Comparison of ENCODE assay signal across 30 cellular contexts in the genomic region with DNA sequence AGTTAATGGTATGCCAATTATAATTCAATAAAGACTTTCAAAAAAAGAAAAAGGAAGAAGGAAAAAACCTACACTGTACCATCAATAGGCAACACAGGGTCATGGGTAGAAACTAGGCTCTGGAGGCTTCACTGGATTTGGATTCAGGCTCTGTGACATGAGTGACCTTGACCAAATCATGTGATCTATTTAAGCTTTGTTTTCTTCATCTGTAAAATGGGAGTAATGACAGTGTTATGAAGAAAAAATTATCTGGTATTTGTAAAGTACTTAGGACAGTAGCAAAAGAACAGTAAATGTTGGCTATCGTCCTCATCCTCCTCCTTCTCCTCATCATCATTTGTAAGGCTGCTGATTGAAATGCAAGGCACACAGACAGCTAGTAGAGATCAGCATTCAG. TPM values are rescaled to one million over a fixed set of nuclear protein-coding genes. Genes with fewer than 3 reads are reported as not detected.
"Had no signal": no experiment of that assay in that cellular context is flagged by ENCODE, and none has a peak within 500 bp of the region (broad histone marks: within the 10 kb centered on the region; RNA-seq: fewer than 3 reads in every experiment).

No MANE protein-coding gene starts in this region.

- H3K27ac ChIP-seq: ascending aorta, brain microvascular endothelial cell, esophagus muscularis mucosa, foreskin keratinocyte, gastrocnemius medialis, heart left ventricle had no signal

- FAIRE-seq: bronchial epithelial cell, colon had no signal

- H3K4me1 ChIP-seq: ascending aorta, esophagus muscularis mucosa, foreskin keratinocyte, gastrocnemius medialis had no signal

- H3K27me3 ChIP-seq: ascending aorta, brain microvascular endothelial cell, esophagus muscularis mucosa, foreskin keratinocyte, gastrocnemius medialis, heart left ventricle had no signal

- H3K27ac Mint-ChIP-seq: activated CD4-positive, alpha-beta memory T cell treated with anti-CD3 and anti-CD28 coated beads, Interleukin-2, amount 10 ng/mL, durations not matched to agents 7 days and 5 days; activated CD4-positive, alpha-beta T cell treated with anti-CD3 and anti-CD28 coated beads, Interleukin-2, amount 10 ng/mL, durations not matched to agents 7 days and 5 days; activated naive CD4-positive, alpha-beta T cell treated with anti-CD3 and anti-CD28 coated beads, Interleukin-2, amount 10 ng/mL, durations not matched to agents 7 days and 5 days; activated naive CD8-positive, alpha-beta T cell treated with anti-CD3 and anti-CD28 coated beads, Interleukin-2, amount 10 ng/mL, durations not matched to agents 7 days and 5 days; activated T-cell treated with anti-CD3 and anti-CD28 coated beads, Interleukin-2, amount 50 U/mL, for 24 hours; activated T-cell treated with anti-CD3 and anti-CD28 coated beads, Interleukin-2, amount 50 U/mL, for 72 hours; effector memory CD8-positive, alpha-beta T cell had no signal

- H3K4me1 Mint-ChIP-seq: activated CD4-positive, alpha-beta memory T cell treated with anti-CD3 and anti-CD28 coated beads, Interleukin-2, amount 10 ng/mL, durations not matched to agents 7 days and 5 days; activated CD4-positive, alpha-beta T cell treated with anti-CD3 and anti-CD28 coated beads, Interleukin-2, amount 10 ng/mL, durations not matched to agents 7 days and 5 days; activated naive CD4-positive, alpha-beta T cell treated with anti-CD3 and anti-CD28 coated beads, Interleukin-2, amount 10 ng/mL, durations not matched to agents 7 days and 5 days; activated naive CD8-positive, alpha-beta T cell treated with anti-CD3 and anti-CD28 coated beads, Interleukin-2, amount 10 ng/mL, durations not matched to agents 7 days and 5 days had no signal

- H3K36me3 ChIP-seq: ascending aorta, brain microvascular endothelial cell, esophagus muscularis mucosa, gastrocnemius medialis, heart left ventricle had no signal

- H3K4me3 Mint-ChIP-seq: activated CD4-positive, alpha-beta memory T cell treated with anti-CD3 and anti-CD28 coated beads, Interleukin-2, amount 10 ng/mL, durations not matched to agents 7 days and 5 days; activated CD4-positive, alpha-beta T cell treated with anti-CD3 and anti-CD28 coated beads, Interleukin-2, amount 10 ng/mL, durations not matched to agents 7 days and 5 days; activated naive CD4-positive, alpha-beta T cell treated with anti-CD3 and anti-CD28 coated beads, Interleukin-2, amount 10 ng/mL, durations not matched to agents 7 days and 5 days; activated naive CD8-positive, alpha-beta T cell treated with anti-CD3 and anti-CD28 coated beads, Interleukin-2, amount 10 ng/mL, durations not matched to agents 7 days and 5 days; activated T-cell treated with anti-CD3 and anti-CD28 coated beads, Interleukin-2, amount 50 U/mL, for 24 hours; activated T-cell treated with anti-CD3 and anti-CD28 coated beads, Interleukin-2, amount 50 U/mL, for 72 hours; effector memory CD8-positive, alpha-beta T cell had no signal

- H3K4me3 ChIP-seq: ascending aorta, esophagus muscularis mucosa, gastrocnemius medialis, heart left ventricle had no signal

- H3K9me3 Mint-ChIP-seq: activated CD4-positive, alpha-beta memory T cell treated with anti-CD3 and anti-CD28 coated beads, Interleukin-2, amount 10 ng/mL, durations not matched to agents 7 days and 5 days; activated CD4-positive, alpha-beta T cell treated with anti-CD3 and anti-CD28 coated beads, Interleukin-2, amount 10 ng/mL, durations not matched to agents 7 days and 5 days; activated naive CD4-positive, alpha-beta T cell treated with anti-CD3 and anti-CD28 coated beads, Interleukin-2, amount 50 U/mL, for 72 hours; activated naive CD8-positive, alpha-beta T cell treated with anti-CD3 and anti-CD28 coated beads, Interleukin-2, amount 10 ng/mL, durations not matched to agents 7 days and 5 days; activated T-cell treated with anti-CD3 and anti-CD28 coated beads, Interleukin-2, amount 50 U/mL, for 24 hours; activated T-cell treated with anti-CD3 and anti-CD28 coated beads, Interleukin-2, amount 50 U/mL, for 72 hours; effector memory CD8-positive, alpha-beta T cell had no signal

- H3K36me3 Mint-ChIP-seq: activated naive CD4-positive, alpha-beta T cell treated with anti-CD3 and anti-CD28 coated beads, Interleukin-2, amount 10 ng/mL, durations not matched to agents 7 days and 5 days; activated naive CD4-positive, alpha-beta T cell treated with anti-CD3 and anti-CD28 coated beads, Interleukin-2, amount 50 U/mL, for 72 hours; activated naive CD8-positive, alpha-beta T cell treated with anti-CD3 and anti-CD28 coated beads, Interleukin-2, amount 10 ng/mL, durations not matched to agents 7 days and 5 days had no signal

- ATAC-seq: activated naive CD4-positive, alpha-beta T cell treated with anti-CD3 and anti-CD28 coated beads, Interleukin-2, amount 50 U/mL, for 72 hours; activated T-cell treated with anti-CD3 and anti-CD28 coated beads, Interleukin-2, amount 50 U/mL, for 72 hours; effector memory CD8-positive, alpha-beta T cell; foreskin keratinocyte; gastrocnemius medialis had no signal

- H3K9me3 ChIP-seq: ascending aorta, esophagus muscularis mucosa, gastrocnemius medialis had no signal

- DNase-seq: activated CD4-positive, alpha-beta memory T cell treated with anti-CD3 and anti-CD28 coated beads, Interleukin-2, amount 10 ng/mL, durations not matched to agents 7 days and 5 days; activated CD4-positive, alpha-beta T cell treated with anti-CD3 and anti-CD28 coated beads for 1 hour; activated CD4-positive, alpha-beta T cell treated with anti-CD3 and anti-CD28 coated beads for 4 hours; activated CD4-positive, alpha-beta T cell treated with anti-CD3 and anti-CD28 coated beads, Interleukin-2, amount 10 ng/mL, durations not matched to agents 7 days and 5 days; activated CD4-positive, alpha-beta T cell treated with anti-CD3 and anti-CD28 coated beads, Interleukin-2, amount 50 U/mL, for 4 hours; activated CD8-positive, alpha-beta memory T cell treated with anti-CD3 and anti-CD28 coated beads, Interleukin-2, amount 50 U/mL, for 48 hours; activated gamma-delta T cell; activated naive CD4-positive, alpha-beta T cell; activated naive CD4-positive, alpha-beta T cell treated with anti-CD3 and anti-CD28 coated beads, Interleukin-2, amount 10 ng/mL, durations not matched to agents 7 days and 5 days; activated naive CD8-positive, alpha-beta T cell treated with anti-CD3 and anti-CD28 coated beads, Interleukin-2, amount 10 ng/mL, durations not matched to agents 7 days and 5 days; activated T-cell treated with anti-CD3 and anti-CD28 coated beads for 4 hours; activated T-cell treated with anti-CD3 and anti-CD28 coated beads, Interleukin-2, amount 50 U/mL, for 24 hours; activated T-cell treated with anti-CD3 and anti-CD28 coated beads, Interleukin-2, amount 50 U/mL, for 72 hours; brain microvascular endothelial cell; caudate nucleus; cortex of kidney; dermis blood vessel endothelial cell; effector CD4-positive, alpha-beta T cell; effector memory CD8-positive, alpha-beta T cell; erythroblast; foreskin keratinocyte; gastrocnemius medialis; glutamatergic neuron; heart left ventricle; T-helper 2 cell had no signal

RNA-seq across cellular contexts. Expression of a gene that starts 59.3 kb away (rescaled TPM):
- total RNA-seq: activated T-cell treated with anti-CD3 and anti-CD28 coated beads, Interleukin-2, amount 50 U/mL, for 72 hours; ascending aorta; dermis blood vessel endothelial cell; esophagus muscularis mucosa had no signal
- polyA plus RNA-seq: foreskin keratinocyte, heart left ventricle had no signal
